Comparison of ENCODE assay signal across 9 cellular contexts in genomic region chr6:107823047-107823557, GRCh38. TPM values are rescaled to one million over a fixed set of nuclear protein-coding genes. Genes with fewer than 3 reads are reported as not detected.
DNase-seq lines count a peak whose midpoint lies in the region; ATAC-seq and FAIRE-seq lines count a peak whose summit lies in the region.
"Had no signal": no experiment of that assay in that cellular context is flagged by ENCODE, and none has a peak within 500 bp of the region (broad histone marks: within the 10 kb centered on the region; RNA-seq: fewer than 3 reads in every experiment).

No MANE protein-coding gene starts in this region.

- no peaks in the 10 kb centered on the region for H3K27me3 Mint-ChIP-seq in central memory CD8-positive, alpha-beta T cell

- H3K27ac Mint-ChIP-seq in central memory CD8-positive, alpha-beta T cell (ENCODE audit: low read depth) = peak overlapping the region; percentile 99

- peak overlapping the region; percentile 79 for H3K4me3 Mint-ChIP-seq in central memory CD8-positive, alpha-beta T cell

- intact Hi-C loops in sciatic nerve (cut with DNase I) = no loop called here

- FAIRE-seq in GM18507 (lab: Jason Lieb, UNC) = peak; percentile 52

- no peak for DNase-seq in GM18507 (ENCODE audit: extremely low spot score, insufficient read length, low read depth)
- peak; percentile 48 to 58 for DNase-seq in activated CD4-positive, alpha-beta T cell treated with anti-CD3 and anti-CD28 coated beads, Interleukin-2, amount 50 U/mL, for 48 hours
- peak in 1 of 2 donors; percentile 56 for DNase-seq in central memory CD8-positive, alpha-beta T cell (ENCODE audit: low spot score in 2 of 2)
- peak; percentile 41 for DNase-seq in stimulated activated CD8-positive, alpha-beta memory T cell treated with anti-CD3 and anti-CD28 coated beads, Interleukin-12 subunit alpha, Interleukin-12 subunit beta, amount 100 ng/mL, for 1 hour (ENCODE audit: low read depth)
- no peak for DNase-seq in kidney glomerular epithelial cell (lab: John Stamatoyannopoulos, UW)
- DNase-seq in Ammon's horn (ENCODE audit: low spot score) = no peak
- DNase-seq in sciatic nerve (ENCODE audit: low spot score) = no peak

- H3K4me1 Mint-ChIP-seq in central memory CD8-positive, alpha-beta T cell = peaks cover 63% of the 10 kb centered on the region

- peak; percentile 11 for ATAC-seq in central memory CD8-positive, alpha-beta T cell (replicated peaks; ENCODE audit: extremely low read depth, poor library complexity, severe bottlenecking)
- ATAC-seq in GM19023 (IDR thresholded peaks at IDR 0.05; ENCODE audit: unreplicated experiment) (no peak), sciatic nerve (no peak)

- H3K36me3 Mint-ChIP-seq in central memory CD8-positive, alpha-beta T cell (ENCODE audit: insufficient read depth) = peaks cover 33% of the 10 kb centered on the region

- no peaks in the 10 kb centered on the region for H3K9me3 Mint-ChIP-seq in central memory CD8-positive, alpha-beta T cell

RNA-seq across cellular contexts. Expression of gene SCML4, which starts 1.0 kb away (rescaled TPM):
- 0.80 TPM for total RNA-seq in sciatic nerve
- total RNA-seq: Daoy had no signal

Comparison
In these comparisons a context has a peak if more than half of its experiments do, and no peak if none do; other contexts are left out.
1. DNase-seq: peak in activated CD4-positive, alpha-beta T cell treated with anti-CD3 and anti-CD28 coated beads, Interleukin-2, amount 50 U/mL, for 48 hours (2 of 2) and stimulated activated CD8-positive, alpha-beta memory T cell treated with anti-CD3 and anti-CD28 coated beads, Interleukin-12 subunit alpha, Interleukin-12 subunit beta, amount 100 ng/mL, for 1 hour (single experiment); none in GM18507 (single experiment), kidney glomerular epithelial cell (single experiment), Ammon's horn (single experiment) and sciatic nerve (single experiment).